Comparison of ENCODE assay signal across 1 cellular context in genomic region chr12:46794593-46795190, GRCh38.
TF ChIP-seq lines count a peak whose summit lies in the region.

No MANE protein-coding gene starts in this region.

TF ChIP-seq in GM12878, 131 proteins besides CTCF, POLR2A, EP300 and RAD21 (continued from another document):
- TF ChIP-seq PKNOX1 (IDR thresholded peaks at IDR 0.05) (no peak), ZNF384 (IDR thresholded peaks at IDR 0.05; ENCODE audit: borderline replicate concordance, low read depth, low read length) (peak; percentile 58), EGR1 (IDR thresholded peaks at IDR 0.05; ENCODE audit: borderline replicate concordance in 1 of 2, low read depth in 2 of 2, low read length in 2 of 2) (no peak), ETV6 (conservative IDR thresholded peaks at IDR 0.05 in 1 of 2, IDR thresholded peaks at IDR 0.05 in 1 of 2; ENCODE audit: borderline replicate concordance in 1 of 2, low read depth in 1 of 2) (peak in 1 of 2 experiments; percentile 76; a peak in 1 of 4 replicates), KAT2A (conservative IDR thresholded peaks at IDR 0.05; ENCODE audit: control insufficient read depth, low read depth, low read length) (no peak), BRCA1 (IDR thresholded peaks at IDR 0.05; ENCODE audit: low read depth, low read length) (no peak), BHLHE40 (IDR thresholded peaks at IDR 0.05; ENCODE audit: borderline replicate concordance in 1 of 2, low read depth in 2 of 2, low read length in 1 of 2) (no peak), IRF4 (IDR thresholded peaks at IDR 0.05; ENCODE audit: low read depth, low read length) (peak; percentile 72; the same call in 1 of the 2 replicates), HDAC6 (IDR thresholded peaks at IDR 0.05; ENCODE audit: unreplicated experiment) (no peak), RUNX3 (IDR thresholded peaks at IDR 0.05; ENCODE audit: low read length) (peak; percentile 82), BACH1 (IDR thresholded peaks at IDR 0.05; ENCODE audit: borderline replicate concordance) (no peak), GABPA (IDR thresholded peaks at IDR 0.05; ENCODE audit: low read depth) (0 out of 2 replicates have a peak, but pooled peaks have one; percentile 24), MTA2 (IDR thresholded peaks at IDR 0.05; ENCODE audit: low read depth) (peak; percentile 45; the same call in 1 of the 2 replicates), BCL11A (IDR thresholded peaks at IDR 0.05; ENCODE audit: low read depth, low read length) (no peak), SPI1 (IDR thresholded peaks at IDR 0.05; ENCODE audit: borderline replicate concordance, insufficient read depth, low read depth, low read length) (peak; percentile 40; the same call in 1 of the 2 replicates), SUZ12 (IDR thresholded peaks at IDR 0.05; ENCODE audit: unreplicated experiment) (no peak), CHD4 (IDR thresholded peaks at IDR 0.05) (no peak), CEBPZ (IDR thresholded peaks at IDR 0.05; ENCODE audit: low read depth, low read length) (no peak), NR2C2 (IDR thresholded peaks at IDR 0.05; ENCODE audit: borderline replicate concordance, control insufficient read depth, insufficient read length, low read depth) (no peak), SMARCA5 (IDR thresholded peaks at IDR 0.05) (no peak), EZH2 (IDR thresholded peaks at IDR 0.05; ENCODE audit: borderline replicate concordance, control insufficient read depth, low read depth, low read length) (no peak), TARDBP (IDR thresholded peaks at IDR 0.05; ENCODE audit: borderline replicate concordance) (no peak), ZNF274 (IDR thresholded peaks at IDR 0.05; ENCODE audit: insufficient read depth, insufficient read length) (no peak), SKIL (IDR thresholded peaks at IDR 0.05; ENCODE audit: low read depth, poor library complexity, severe bottlenecking) (no peak), ZNF24 (IDR thresholded peaks at IDR 0.05) (no peak), ATF2 (IDR thresholded peaks at IDR 0.05; ENCODE audit: low read length) (peak; percentile 65; the same call in 1 of the 2 replicates), TCF7 (IDR thresholded peaks at IDR 0.05; ENCODE audit: borderline replicate concordance) (peak; percentile 78), IKZF2 (IDR thresholded peaks at IDR 0.05) (peak; percentile 39 to 40; a peak in 3 of 4 replicates), STAT3 (IDR thresholded peaks at IDR 0.05; ENCODE audit: low read depth, low read length) (no peak), RAD51 (IDR thresholded peaks at IDR 0.05) (no peak), SIX5 (IDR thresholded peaks at IDR 0.05; ENCODE audit: low read depth, low read length, severe bottlenecking) (no peak), IKZF1 (conservative IDR thresholded peaks at IDR 0.05) (no peak), EED (IDR thresholded peaks at IDR 0.05; ENCODE audit: low read depth) (no peak), KLF5 (IDR thresholded peaks at IDR 0.05; ENCODE audit: partially characterized antibody) (no peak), CBX5 (IDR thresholded peaks at IDR 0.05; ENCODE audit: low read depth) (0 out of 2 replicates have a peak, but pooled peaks have one; percentile 36), ATF7 (IDR thresholded peaks at IDR 0.05; ENCODE audit: low read depth) (no peak; the same call in 1 of the 2 replicates), SMAD1 (IDR thresholded peaks at IDR 0.05; ENCODE audit: low read depth, partially characterized antibody) (no peak), NBN (IDR thresholded peaks at IDR 0.05) (no peak), MTA3 (IDR thresholded peaks at IDR 0.05; ENCODE audit: borderline replicate concordance, low read length) (0 out of 2 replicates have a peak, but pooled peaks have one; percentile 54), NFIC (IDR thresholded peaks at IDR 0.05; ENCODE audit: low read depth, low read length) (peak; percentile 93)
- TF ChIP-seq, protein P1, sequence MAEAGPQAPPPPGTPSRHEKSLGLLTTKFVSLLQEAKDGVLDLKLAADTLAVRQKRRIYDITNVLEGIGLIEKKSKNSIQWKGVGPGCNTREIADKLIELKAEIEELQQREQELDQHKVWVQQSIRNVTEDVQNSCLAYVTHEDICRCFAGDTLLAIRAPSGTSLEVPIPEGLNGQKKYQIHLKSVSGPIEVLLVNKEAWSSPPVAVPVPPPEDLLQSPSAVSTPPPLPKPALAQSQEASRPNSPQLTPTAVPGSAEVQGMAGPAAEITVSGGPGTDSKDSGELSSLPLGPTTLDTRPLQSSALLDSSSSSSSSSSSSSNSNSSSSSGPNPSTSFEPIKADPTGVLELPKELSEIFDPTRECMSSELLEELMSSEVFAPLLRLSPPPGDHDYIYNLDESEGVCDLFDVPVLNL (IDR thresholded peaks at IDR 0.05; ENCODE audit: low read depth, low read length) = no peak
- TF ChIP-seq, protein P2, sequence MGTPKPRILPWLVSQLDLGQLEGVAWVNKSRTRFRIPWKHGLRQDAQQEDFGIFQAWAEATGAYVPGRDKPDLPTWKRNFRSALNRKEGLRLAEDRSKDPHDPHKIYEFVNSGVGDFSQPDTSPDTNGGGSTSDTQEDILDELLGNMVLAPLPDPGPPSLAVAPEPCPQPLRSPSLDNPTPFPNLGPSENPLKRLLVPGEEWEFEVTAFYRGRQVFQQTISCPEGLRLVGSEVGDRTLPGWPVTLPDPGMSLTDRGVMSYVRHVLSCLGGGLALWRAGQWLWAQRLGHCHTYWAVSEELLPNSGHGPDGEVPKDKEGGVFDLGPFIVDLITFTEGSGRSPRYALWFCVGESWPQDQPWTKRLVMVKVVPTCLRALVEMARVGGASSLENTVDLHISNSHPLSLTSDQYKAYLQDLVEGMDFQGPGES (IDR thresholded peaks at IDR 0.05) = no peak
- TF ChIP-seq, protein P3, sequence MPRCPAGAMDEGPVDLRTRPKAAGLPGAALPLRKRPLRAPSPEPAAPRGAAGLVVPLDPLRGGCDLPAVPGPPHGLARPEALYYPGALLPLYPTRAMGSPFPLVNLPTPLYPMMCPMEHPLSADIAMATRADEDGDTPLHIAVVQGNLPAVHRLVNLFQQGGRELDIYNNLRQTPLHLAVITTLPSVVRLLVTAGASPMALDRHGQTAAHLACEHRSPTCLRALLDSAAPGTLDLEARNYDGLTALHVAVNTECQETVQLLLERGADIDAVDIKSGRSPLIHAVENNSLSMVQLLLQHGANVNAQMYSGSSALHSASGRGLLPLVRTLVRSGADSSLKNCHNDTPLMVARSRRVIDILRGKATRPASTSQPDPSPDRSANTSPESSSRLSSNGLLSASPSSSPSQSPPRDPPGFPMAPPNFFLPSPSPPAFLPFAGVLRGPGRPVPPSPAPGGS (IDR thresholded peaks at IDR 0.05; ENCODE audit: borderline replicate concordance, insufficient read depth, low read depth, low read length, poor library complexity, severe bottlenecking) = peak; percentile 53
- TF ChIP-seq, protein P4, sequence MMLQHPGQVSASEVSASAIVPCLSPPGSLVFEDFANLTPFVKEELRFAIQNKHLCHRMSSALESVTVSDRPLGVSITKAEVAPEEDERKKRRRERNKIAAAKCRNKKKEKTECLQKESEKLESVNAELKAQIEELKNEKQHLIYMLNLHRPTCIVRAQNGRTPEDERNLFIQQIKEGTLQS (IDR thresholded peaks at IDR 0.05; ENCODE audit: borderline replicate concordance, extremely low read depth, low read depth, low read length) = no peak
